ENCODE assay signal across 1 cellular context in the genomic region with DNA sequence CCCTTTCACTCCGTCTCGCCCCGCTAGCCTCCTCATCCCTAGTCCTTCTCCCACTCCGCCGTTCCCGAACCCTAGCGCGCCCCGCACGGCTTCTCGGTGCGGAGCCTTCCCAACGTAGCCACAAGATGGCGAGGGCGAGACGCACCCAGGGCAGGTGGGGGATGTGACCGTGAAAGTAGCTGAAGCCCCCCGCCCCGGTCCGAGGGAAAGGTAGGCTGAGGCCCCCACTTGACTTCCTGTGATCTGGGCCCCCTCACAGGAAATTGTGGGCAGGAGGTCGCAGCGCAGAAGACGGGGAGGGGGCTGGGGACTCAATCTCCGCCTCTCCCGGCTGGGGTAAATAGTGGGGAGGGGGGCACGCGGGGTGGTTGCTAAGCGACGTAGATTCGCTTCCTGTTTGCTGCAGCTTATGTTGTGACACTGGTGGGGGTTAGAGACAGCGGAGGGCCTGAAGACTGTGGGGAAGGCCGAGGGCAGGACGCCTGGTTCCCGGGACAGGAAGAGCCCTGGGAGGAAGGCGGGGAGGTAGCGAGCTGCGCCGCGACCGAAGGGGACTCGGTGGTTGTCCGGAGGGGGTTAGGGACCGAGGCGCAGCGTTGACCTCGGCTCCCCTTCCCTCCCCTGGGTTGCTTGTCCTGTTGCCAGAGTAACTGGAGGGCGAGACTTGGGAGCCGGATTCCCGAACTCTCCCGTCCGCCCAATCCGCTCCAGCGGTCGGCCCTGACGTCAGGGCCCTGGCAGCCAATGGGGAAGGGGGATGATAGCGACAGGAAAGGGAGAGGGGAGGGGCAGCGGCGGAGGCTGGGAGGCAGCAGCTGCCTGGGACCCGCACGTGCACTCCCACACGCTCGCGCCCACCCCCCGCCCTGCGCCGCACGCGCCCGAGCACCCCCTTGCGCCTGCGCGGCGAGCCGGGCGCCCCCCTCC.
TF ChIP-seq lines count a peak whose summit lies in the region.

No MANE protein-coding gene starts in this region.

TF ChIP-seq in HepG2, 621 proteins besides CTCF, POLR2A, EP300 and RAD21 (continued from another document):
- TF ChIP-seq, protein P1, sequence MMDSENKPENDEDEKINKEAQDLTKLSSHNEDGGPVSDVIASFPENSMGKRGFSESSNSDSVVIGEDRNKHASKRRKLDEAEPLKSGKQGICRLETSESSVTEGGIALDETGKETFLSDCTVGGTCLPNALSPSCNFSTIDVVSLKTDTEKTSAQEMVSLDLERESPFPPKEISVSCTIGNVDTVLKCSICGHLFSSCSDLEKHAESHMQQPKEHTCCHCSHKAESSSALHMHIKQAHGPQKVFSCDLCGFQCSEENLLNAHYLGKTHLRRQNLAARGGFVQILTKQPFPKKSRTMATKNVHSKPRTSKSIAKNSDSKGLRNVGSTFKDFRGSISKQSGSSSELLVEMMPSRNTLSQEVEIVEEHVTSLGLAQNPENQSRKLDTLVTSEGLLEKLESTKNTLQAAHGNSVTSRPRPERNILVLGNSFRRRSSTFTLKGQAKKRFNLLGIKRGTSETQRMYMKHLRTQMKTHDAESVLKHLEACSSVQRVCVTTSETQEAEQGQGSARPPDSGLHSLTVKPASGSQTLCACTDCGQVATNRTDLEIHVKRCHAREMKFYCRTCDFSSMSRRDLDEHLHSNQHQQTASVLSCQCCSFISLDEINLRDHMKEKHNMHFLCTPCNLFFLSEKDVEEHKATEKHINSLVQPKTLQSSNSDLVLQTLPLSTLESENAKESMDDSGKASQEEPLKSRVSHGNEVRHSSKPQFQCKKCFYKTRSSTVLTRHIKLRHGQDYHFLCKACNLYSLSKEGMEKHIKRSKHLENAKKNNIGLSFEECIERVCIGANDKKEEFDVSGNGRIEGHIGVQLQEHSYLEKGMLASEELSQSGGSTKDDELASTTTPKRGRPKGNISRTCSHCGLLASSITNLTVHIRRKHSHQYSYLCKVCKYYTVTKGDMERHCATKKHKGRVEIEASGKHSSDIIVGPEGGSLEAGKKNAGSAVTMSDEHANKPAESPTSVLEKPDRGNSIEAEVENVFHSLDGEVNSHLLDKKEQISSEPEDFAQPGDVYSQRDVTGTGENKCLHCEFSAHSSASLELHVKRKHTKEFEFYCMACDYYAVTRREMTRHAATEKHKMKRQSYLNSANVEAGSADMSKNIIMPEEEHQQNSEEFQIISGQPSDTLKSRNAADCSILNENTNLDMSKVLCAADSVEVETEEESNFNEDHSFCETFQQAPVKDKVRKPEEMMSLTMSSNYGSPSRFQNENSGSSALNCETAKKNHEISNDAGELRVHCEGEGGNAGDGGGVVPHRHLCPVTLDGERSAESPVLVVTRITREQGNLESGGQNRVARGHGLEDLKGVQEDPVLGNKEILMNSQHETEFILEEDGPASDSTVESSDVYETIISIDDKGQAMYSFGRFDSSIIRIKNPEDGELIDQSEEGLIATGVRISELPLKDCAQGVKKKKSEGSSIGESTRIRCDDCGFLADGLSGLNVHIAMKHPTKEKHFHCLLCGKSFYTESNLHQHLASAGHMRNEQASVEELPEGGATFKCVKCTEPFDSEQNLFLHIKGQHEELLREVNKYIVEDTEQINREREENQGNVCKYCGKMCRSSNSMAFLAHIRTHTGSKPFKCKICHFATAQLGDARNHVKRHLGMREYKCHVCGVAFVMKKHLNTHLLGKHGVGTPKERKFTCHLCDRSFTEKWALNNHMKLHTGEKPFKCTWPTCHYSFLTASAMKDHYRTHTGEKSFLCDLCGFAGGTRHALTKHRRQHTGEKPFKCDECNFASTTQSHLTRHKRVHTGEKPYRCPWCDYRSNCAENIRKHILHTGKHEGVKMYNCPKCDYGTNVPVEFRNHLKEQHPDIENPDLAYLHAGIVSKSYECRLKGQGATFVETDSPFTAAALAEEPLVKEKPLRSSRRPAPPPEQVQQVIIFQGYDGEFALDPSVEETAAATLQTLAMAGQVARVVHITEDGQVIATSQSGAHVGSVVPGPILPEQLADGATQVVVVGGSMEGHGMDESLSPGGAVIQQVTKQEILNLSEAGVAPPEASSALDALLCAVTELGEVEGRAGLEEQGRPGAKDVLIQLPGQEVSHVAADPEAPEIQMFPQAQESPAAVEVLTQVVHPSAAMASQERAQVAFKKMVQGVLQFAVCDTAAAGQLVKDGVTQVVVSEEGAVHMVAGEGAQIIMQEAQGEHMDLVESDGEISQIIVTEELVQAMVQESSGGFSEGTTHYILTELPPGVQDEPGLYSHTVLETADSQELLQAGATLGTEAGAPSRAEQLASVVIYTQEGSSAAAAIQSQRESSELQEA (CRISPR knock-in tag; IDR thresholded peaks at IDR 0.05; ENCODE audit: not compliant biosample characterization): no peak
- TF ChIP-seq TBL1XR1 (IDR thresholded peaks at IDR 0.05; ENCODE audit: borderline replicate concordance, low read length, partially characterized antibody) (peak; percentile 62), HNF4G (IDR thresholded peaks at IDR 0.05; ENCODE audit: borderline replicate concordance, low read depth, low read length) (no peak), HNF4G (CRISPR knock-in tag; IDR thresholded peaks at IDR 0.05; ENCODE audit: borderline replicate concordance, low read depth) (peak; percentile 37; the same call in 1 of the 2 replicates), TARDBP (CRISPR knock-in tag; IDR thresholded peaks at IDR 0.05) (peak; percentile 52), ZSCAN21 (CRISPR knock-in tag; IDR thresholded peaks at IDR 0.05; ENCODE audit: borderline replicate concordance) (peak; percentile 52; the same call in 1 of the 2 replicates), ZNF230 (CRISPR knock-in tag; IDR thresholded peaks at IDR 0.05) (peak; percentile 20; the same call in 1 of the 2 replicates), ZNF12 (CRISPR knock-in tag; IDR thresholded peaks at IDR 0.05) (no peak)
- TF ChIP-seq, protein P2, sequence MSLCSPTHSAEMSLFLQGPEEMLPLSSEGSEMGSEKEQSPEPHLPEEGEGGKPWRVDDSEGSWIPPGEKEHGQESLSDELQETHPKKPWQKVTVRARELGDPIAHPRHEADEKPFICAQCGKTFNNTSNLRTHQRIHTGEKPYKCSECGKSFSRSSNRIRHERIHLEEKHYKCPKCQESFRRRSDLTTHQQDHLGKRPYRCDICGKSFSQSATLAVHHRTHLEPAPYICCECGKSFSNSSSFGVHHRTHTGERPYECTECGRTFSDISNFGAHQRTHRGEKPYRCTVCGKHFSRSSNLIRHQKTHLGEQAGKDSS (CRISPR knock-in tag; IDR thresholded peaks at IDR 0.05; ENCODE audit: borderline replicate concordance, low read depth): peak; percentile 71; the same call in 1 of the 2 replicates
